Comparison of ENCODE assay signal across 20 cellular contexts in the genomic region with DNA sequence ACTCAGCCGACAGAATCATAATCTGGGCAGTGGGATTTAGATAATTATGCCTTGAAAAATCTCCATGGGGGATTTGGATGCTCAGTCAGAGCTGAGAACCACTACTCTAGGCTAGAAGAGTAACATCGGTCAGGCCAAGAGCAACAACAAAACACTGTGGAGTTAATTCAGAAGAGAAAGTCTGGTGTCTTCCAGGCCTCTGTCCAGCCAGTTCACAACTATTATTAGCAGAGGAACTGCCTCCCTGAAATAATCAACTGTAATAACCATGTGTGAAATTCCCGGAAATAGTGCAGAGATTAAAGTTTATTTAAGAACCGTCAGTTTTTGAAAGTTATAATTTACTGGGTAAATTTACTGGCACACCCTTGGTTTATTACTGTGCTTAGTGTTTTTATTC. TPM values are rescaled to one million over a fixed set of nuclear protein-coding genes. Genes with fewer than 3 reads are reported as not detected.
DNase-seq lines count a peak whose midpoint lies in the region; ATAC-seq and TF ChIP-seq lines count a peak whose summit lies in the region.
"Had no signal": no experiment of that assay in that cellular context is flagged by ENCODE, and none has a peak within 500 bp of the region (broad histone marks: within the 10 kb centered on the region; RNA-seq: fewer than 3 reads in every experiment).

No MANE protein-coding gene starts in this region.

- H3K27me3 Mint-ChIP-seq in nephron progenitor cell (ENCODE audit: low read depth, poor library complexity) (peaks cover 27% of the 10 kb centered on the region), type B pancreatic cell (peaks cover 29% of the 10 kb centered on the region)
- H3K27me3 Mint-ChIP-seq: CD4-positive, CD25-positive, alpha-beta regulatory T cell had no signal

- H3K27ac Mint-ChIP-seq in nephron progenitor cell (no peak overlapping the region), type B pancreatic cell (no peak overlapping the region)

- no peak overlapping the region for H3K27ac ChIP-seq in colonic mucosa
- H3K27ac ChIP-seq in left ventricle myocardium inferior (replicated peaks), result peak overlapping the region; percentile 45
- H3K27ac ChIP-seq: GM23248, HL-60, SK-N-MC had no signal

- DNase-seq in colonic mucosa (peak; percentile 19), left ventricle myocardium inferior (no peak), sciatic nerve (ENCODE audit: low spot score) (no peak), nephron progenitor cell (no peak), activated gamma-delta T cell (lab: John Stamatoyannopoulos, UW) (no peak), type B pancreatic cell (ENCODE audit: extremely low spot score, unreplicated experiment) (no peak), DMS79 (lab: John Stamatoyannopoulos, UW) (no peak)
- DNase-seq: CD4-positive, CD25-positive, alpha-beta regulatory T cell; COR-L47; DMS79 treated with DMSO at 0.1 percent for 48 hours; GM23248; KBM-7; NCI-H1105; NCI-H2029 treated with DMSO at 0.1 percent for 48 hours; NCI-H524 treated with DMSO at 0.1 percent for 48 hours; SHP77 had no signal

- TF ChIP-seq CTCF in colonic mucosa (IDR thresholded peaks at IDR 0.05), result no peak
- TF ChIP-seq CTCF in left ventricle myocardium inferior (IDR thresholded peaks at IDR 0.05; ENCODE audit: borderline replicate concordance), result no peak
- no peak for TF ChIP-seq CTCF in nephron progenitor cell (IDR thresholded peaks at IDR 0.05)
- no peak for TF ChIP-seq CTCF in type B pancreatic cell (conservative IDR thresholded peaks at IDR 0.05)

- no peak overlapping the region for H3K9ac ChIP-seq in colonic mucosa (ENCODE audit: low read depth in 2 of 2, low read length in 2 of 2)
- H3K9ac ChIP-seq: GM23248 had no signal

- intact Hi-C loops in colonic mucosa (cut with DNase I) (no loop called here), left ventricle myocardium inferior (cut with micrococcal nuclease) (no loop called here), sciatic nerve (cut with DNase I) (no loop called here)

- H3K4me1 Mint-ChIP-seq in nephron progenitor cell (peaks cover 14% of the 10 kb centered on the region), type B pancreatic cell (ENCODE audit: unreplicated experiment) (peaks cover 8% of the 10 kb centered on the region)

- H3K4me3 ChIP-seq in colonic mucosa (no peak overlapping the region), left ventricle myocardium inferior (no peak overlapping the region)
- H3K4me3 ChIP-seq: GM23248, HAP-1, SK-N-MC had no signal

- H3K4me1 ChIP-seq in colonic mucosa (no peaks in the 10 kb centered on the region), left ventricle myocardium inferior (peaks cover 43% of the 10 kb centered on the region)

- H3K27me3 ChIP-seq in colonic mucosa (no peaks in the 10 kb centered on the region), left ventricle myocardium inferior (ENCODE audit: low read depth) (no peaks in the 10 kb centered on the region)

- no peak overlapping the region for H3K4me3 Mint-ChIP-seq in nephron progenitor cell
- no peak overlapping the region for H3K4me3 Mint-ChIP-seq in type B pancreatic cell
- H3K4me3 Mint-ChIP-seq: CD4-positive, CD25-positive, alpha-beta regulatory T cell had no signal

- H3K36me3 Mint-ChIP-seq in nephron progenitor cell (ENCODE audit: low read depth), result no peaks in the 10 kb centered on the region
- no peaks in the 10 kb centered on the region for H3K36me3 Mint-ChIP-seq in type B pancreatic cell
- H3K36me3 Mint-ChIP-seq: CD4-positive, CD25-positive, alpha-beta regulatory T cell had no signal

- H3K9me3 ChIP-seq in colonic mucosa (no peaks in the 10 kb centered on the region), left ventricle myocardium inferior (replicated peaks) (no peaks in the 10 kb centered on the region)
- H3K9me3 ChIP-seq: HAP-1 had no signal

- no peaks in the 10 kb centered on the region for H3K36me3 ChIP-seq in colonic mucosa
- H3K36me3 ChIP-seq in left ventricle myocardium inferior, result no peaks in the 10 kb centered on the region
- H3K36me3 ChIP-seq: HAP-1 had no signal

- no peaks in the 10 kb centered on the region for H3K9me3 Mint-ChIP-seq in nephron progenitor cell
- H3K9me3 Mint-ChIP-seq in type B pancreatic cell, result no peaks in the 10 kb centered on the region
- H3K9me3 Mint-ChIP-seq: CD4-positive, CD25-positive, alpha-beta regulatory T cell had no signal

- peak; percentile 67 for ATAC-seq in sciatic nerve

TF ChIP-seq in PFSK-1, 5 proteins besides CTCF, POLR2A, EP300 and RAD21:
- no peak for TF ChIP-seq POLR2AphosphoS5 (IDR thresholded peaks at IDR 0.05; ENCODE audit: low read depth, low read length)
- TF ChIP-seq, protein P1, sequence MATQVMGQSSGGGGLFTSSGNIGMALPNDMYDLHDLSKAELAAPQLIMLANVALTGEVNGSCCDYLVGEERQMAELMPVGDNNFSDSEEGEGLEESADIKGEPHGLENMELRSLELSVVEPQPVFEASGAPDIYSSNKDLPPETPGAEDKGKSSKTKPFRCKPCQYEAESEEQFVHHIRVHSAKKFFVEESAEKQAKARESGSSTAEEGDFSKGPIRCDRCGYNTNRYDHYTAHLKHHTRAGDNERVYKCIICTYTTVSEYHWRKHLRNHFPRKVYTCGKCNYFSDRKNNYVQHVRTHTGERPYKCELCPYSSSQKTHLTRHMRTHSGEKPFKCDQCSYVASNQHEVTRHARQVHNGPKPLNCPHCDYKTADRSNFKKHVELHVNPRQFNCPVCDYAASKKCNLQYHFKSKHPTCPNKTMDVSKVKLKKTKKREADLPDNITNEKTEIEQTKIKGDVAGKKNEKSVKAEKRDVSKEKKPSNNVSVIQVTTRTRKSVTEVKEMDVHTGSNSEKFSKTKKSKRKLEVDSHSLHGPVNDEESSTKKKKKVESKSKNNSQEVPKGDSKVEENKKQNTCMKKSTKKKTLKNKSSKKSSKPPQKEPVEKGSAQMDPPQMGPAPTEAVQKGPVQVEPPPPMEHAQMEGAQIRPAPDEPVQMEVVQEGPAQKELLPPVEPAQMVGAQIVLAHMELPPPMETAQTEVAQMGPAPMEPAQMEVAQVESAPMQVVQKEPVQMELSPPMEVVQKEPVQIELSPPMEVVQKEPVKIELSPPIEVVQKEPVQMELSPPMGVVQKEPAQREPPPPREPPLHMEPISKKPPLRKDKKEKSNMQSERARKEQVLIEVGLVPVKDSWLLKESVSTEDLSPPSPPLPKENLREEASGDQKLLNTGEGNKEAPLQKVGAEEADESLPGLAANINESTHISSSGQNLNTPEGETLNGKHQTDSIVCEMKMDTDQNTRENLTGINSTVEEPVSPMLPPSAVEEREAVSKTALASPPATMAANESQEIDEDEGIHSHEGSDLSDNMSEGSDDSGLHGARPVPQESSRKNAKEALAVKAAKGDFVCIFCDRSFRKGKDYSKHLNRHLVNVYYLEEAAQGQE (IDR thresholded peaks at IDR 0.05; ENCODE audit: insufficient read depth in 1 of 2, low read depth in 2 of 2, low read length in 2 of 2), result peak; percentile 26 to 62; a peak in 1 of 4 replicates

RNA-seq across cellular contexts. Expression of gene MARCHF3, which starts 8.2 kb away (rescaled TPM):
- polyA plus RNA-seq in PFSK-1 (2012; ENCODE audit: insufficient read length, low read depth), result 49.3 TPM
- total RNA-seq in colonic mucosa (10 to 100 TPM; 32.5 to 33.7 TPM), left ventricle myocardium inferior (35.7 TPM), sciatic nerve (14.8 TPM), type B pancreatic cell (ENCODE audit: low replicate concordance) (4.9 and 5.9 TPM in 2 replicates)

RNA-seq across cellular contexts. Expression of gene C5orf63, which starts 34.8 kb away (rescaled TPM):
- polyA plus RNA-seq in PFSK-1 (2012; ENCODE audit: insufficient read length, low read depth), result 0.05 TPM
- total RNA-seq in colonic mucosa, result 10 to 100 TPM; 10.3 to 12.2 TPM
- total RNA-seq in left ventricle myocardium inferior, result 10.3 TPM
- total RNA-seq in sciatic nerve, result 8.9 TPM
- total RNA-seq in type B pancreatic cell (ENCODE audit: low replicate concordance), result 5.1 and 8.9 TPM in 2 replicates
